21 cellular contexts compared by ENCODE assay signal in genomic region chr13:59274958-59275727, GRCh38.
DNase-seq lines count a peak whose midpoint lies in the region; ATAC-seq, FAIRE-seq and TF ChIP-seq lines count a peak whose summit lies in the region.
"Had no signal": no experiment of that assay in that cellular context is flagged by ENCODE, and none has a peak within 500 bp of the region (broad histone marks: within the 10 kb centered on the region; RNA-seq: fewer than 3 reads in every experiment).

No MANE protein-coding gene starts in this region.

- peak; percentile 55 for ATAC-seq in GM18520 (IDR thresholded peaks at IDR 0.05; ENCODE audit: unreplicated experiment)
- peak; percentile 64 for ATAC-seq in GM21529 (IDR thresholded peaks at IDR 0.05; ENCODE audit: unreplicated experiment)
- ATAC-seq in HG03025 (IDR thresholded peaks at IDR 0.05; ENCODE audit: low FRiP score, unreplicated experiment), result peak; percentile 79
- ATAC-seq in esophagus mucosa, result no peak
- ATAC-seq: left lung, right cardiac atrium had no signal

- no peak overlapping the region for H3K4me2 ChIP-seq in endothelial cell of umbilical vein (ENCODE audit: insufficient read depth, low read length)

- POLR2A ChIA-PET in endothelial cell of umbilical vein (lab: Charles Lee), result no interaction called here

- DNase-seq in endothelial cell of umbilical vein (ENCODE audit: low read depth, low spot score) (peak; percentile 21), middle frontal gyrus (ENCODE audit: extremely low spot score, low spot score) (no peak), COR-L47 (lab: John Stamatoyannopoulos, UW) (no peak), pons (ENCODE audit: low spot score) (no peak)
- DNase-seq: activated CD4-positive, alpha-beta T cell treated with anti-CD3 and anti-CD28 coated beads, Interleukin-2, amount 10 ng/mL, durations not matched to agents 24 days and 14 days; amniotic stem cell; central memory CD4-positive, alpha-beta T cell; esophagus squamous epithelium; KBM-7; left lung; NCI-H2029 treated with DMSO at 0.1 percent for 48 hours; NCI-H446; right cardiac atrium; stimulated activated naive CD4-positive, alpha-beta T cell; transverse colon had no signal

- H3K4me3 ChIP-seq in endothelial cell of umbilical vein (replicated peaks in 1 of 3; ENCODE audit: insufficient read depth in 1 of 3, low read depth in 1 of 3, low read length in 3 of 3), result no peak overlapping the region
- H3K4me3 ChIP-seq: esophagus squamous epithelium, left lung, transverse colon had no signal

- no peak overlapping the region for H3K27ac ChIP-seq in endothelial cell of umbilical vein (ENCODE audit: insufficient read depth, low read depth, low read length)
- H3K27ac ChIP-seq: esophagus squamous epithelium, left lung, neutrophil, transverse colon had no signal

- H3K9me1 ChIP-seq in endothelial cell of umbilical vein (replicated peaks; ENCODE audit: control insufficient read depth, extremely low read depth, insufficient read depth, low read length), result no peaks in the 10 kb centered on the region

- no peaks in the 10 kb centered on the region for H3K27me3 ChIP-seq in endothelial cell of umbilical vein (ENCODE audit: control insufficient read depth in 2 of 2, insufficient read depth in 2 of 2, low read length in 2 of 2)
- H3K27me3 ChIP-seq: esophagus squamous epithelium, left lung, neutrophil, transverse colon had no signal

- intact Hi-C loops in endothelial cell of umbilical vein (cut with micrococcal nuclease), result no loop called here

- TF ChIP-seq CTCF in endothelial cell of umbilical vein (IDR thresholded peaks at IDR 0.05; ENCODE audit: extremely low read depth in 1 of 2, insufficient read depth in 1 of 2, low read depth in 1 of 2, low read length in 2 of 2), result no peak

- dilution Hi-C loops in endothelial cell of umbilical vein (cut with MboI; ENCODE audit: extremely low pct_ligation_motif_present, low sequenced_read_pairs), result no loop called here

- H3K36me3 ChIP-seq in endothelial cell of umbilical vein (ENCODE audit: control insufficient read depth in 2 of 2, extremely low read depth in 1 of 2, insufficient read depth in 2 of 2, low read length in 2 of 2), result no peaks in the 10 kb centered on the region
- H3K36me3 ChIP-seq: esophagus squamous epithelium, left lung, neutrophil, transverse colon had no signal

- no peaks in the 10 kb centered on the region for H4K20me1 ChIP-seq in endothelial cell of umbilical vein (replicated peaks; ENCODE audit: control insufficient read depth, extremely low read depth, insufficient read depth, low read length)

- TF ChIP-seq POLR2A in endothelial cell of umbilical vein (IDR thresholded peaks at IDR 0.05; ENCODE audit: low read depth, low read length), result no peak

- no TSS peak for BruUV-seq in endothelial cell of umbilical vein (replicated peaks; lab: Mats Ljungman, UMichigan)

- H3K4me1 ChIP-seq in endothelial cell of umbilical vein (ENCODE audit: control insufficient read depth, extremely low read depth, insufficient read depth, low read length), result peaks cover 12% of the 10 kb centered on the region
- H3K4me1 ChIP-seq: esophagus squamous epithelium, left lung, transverse colon had no signal

- FAIRE-seq in endothelial cell of umbilical vein (lab: Jason Lieb, UNC), result no peak
- FAIRE-seq: TTC549 had no signal

- no peaks in the 10 kb centered on the region for H3K9me3 ChIP-seq in endothelial cell of umbilical vein (replicated peaks; ENCODE audit: control insufficient read depth, insufficient read depth, low read length)
- H3K9me3 ChIP-seq: esophagus squamous epithelium, left lung, neutrophil, transverse colon had no signal

- CTCF ChIA-PET in endothelial cell of umbilical vein (lab: Charles Lee), result no interaction called here

- no peaks in the 10 kb centered on the region for H3K79me2 ChIP-seq in endothelial cell of umbilical vein (ENCODE audit: control insufficient read depth, insufficient read depth, low read length)

- peak overlapping the region; percentile 66 for H2AFZ ChIP-seq in endothelial cell of umbilical vein (ENCODE audit: low read depth, low read length)

- H3K9ac ChIP-seq in endothelial cell of umbilical vein (replicated peaks; ENCODE audit: extremely low read depth, insufficient read depth, low read length), result no peak overlapping the region

TF ChIP-seq in endothelial cell of umbilical vein, 7 proteins besides CTCF, POLR2A, EP300 and RAD21:
- TF ChIP-seq GATA2 (IDR thresholded peaks at IDR 0.05; ENCODE audit: insufficient read depth, insufficient read length, low read depth, low read length) (no peak), POLR2AphosphoS5 (IDR thresholded peaks at IDR 0.05; ENCODE audit: insufficient read depth, low read depth, low read length) (no peak)
